14 cellular contexts compared by ENCODE assay signal in the genomic region with DNA sequence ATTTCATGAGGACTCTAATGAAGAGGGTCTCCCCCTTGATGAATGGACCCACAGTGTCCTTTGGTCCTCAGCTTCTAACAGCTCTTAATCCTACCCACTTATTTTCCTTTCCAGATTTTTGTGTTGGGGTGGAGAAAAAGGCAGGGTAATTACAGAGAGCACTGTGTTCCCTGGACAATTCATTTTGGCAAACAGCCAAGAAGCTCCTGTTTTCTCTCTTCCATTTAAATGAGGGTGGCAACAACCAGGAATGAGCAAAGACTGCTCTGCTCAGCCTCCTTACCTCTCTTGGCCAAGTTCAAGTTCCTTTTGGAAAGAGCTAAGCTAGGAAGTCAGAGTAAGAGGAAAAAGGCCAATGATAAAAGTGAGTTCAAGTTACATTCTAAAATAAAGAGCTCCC. TPM values are rescaled to one million over a fixed set of nuclear protein-coding genes. Genes with fewer than 3 reads are reported as not detected.
A peak's percentile ranks its signal among the peaks of the same experiment; 100 is the strongest.
DNase-seq lines count a peak whose midpoint lies in the region; ATAC-seq and TF ChIP-seq lines count a peak whose summit lies in the region.
"Had no signal": no experiment of that assay in that cellular context is flagged by ENCODE, and none has a peak within 500 bp of the region (broad histone marks: within the 10 kb centered on the region; RNA-seq: fewer than 3 reads in every experiment).

No MANE protein-coding gene starts in this region.

- H3K9me3 ChIP-seq in gastrocnemius medialis: no peaks in the 10 kb centered on the region
- H3K9me3 ChIP-seq in naive thymus-derived CD4-positive, alpha-beta T cell (ENCODE audit: control insufficient read depth in 2 of 3, low read length in 3 of 3): no peaks in the 10 kb centered on the region

- no peaks in the 10 kb centered on the region for H3K27me3 Mint-ChIP-seq in naive thymus-derived CD4-positive, alpha-beta T cell
- H3K27me3 Mint-ChIP-seq: stimulated activated naive CD8-positive, alpha-beta T cell treated with anti-CD3 and anti-CD28 coated beads, Interleukin-15, Interleukin-2, amounts not matched to agents 100 ng/mL and 50 ng/mL, for 24 hours had no signal

- H3K36me3 ChIP-seq in gastrocnemius medialis: peaks cover 0 to 34% of the 10 kb centered on the region in 2 donors
- H3K36me3 ChIP-seq in naive thymus-derived CD4-positive, alpha-beta T cell (ENCODE audit: control insufficient read depth in 2 of 3, insufficient read depth in 3 of 3, low read length in 3 of 3): peaks cover 0 to 45% (median 4%) of the 10 kb centered on the region in 3 experiments

- DNase-seq in DMS79 treated with DMSO at 0.1 percent for 48 hours (lab: John Stamatoyannopoulos, UW): peak; percentile 27
- DNase-seq in DMS79 (lab: John Stamatoyannopoulos, UW): no peak
- peak; percentile 98 for DNase-seq in NCI-H2227 treated with DMSO at 0.1 percent for 48 hours (lab: John Stamatoyannopoulos, UW)
- peak; percentile 58 for DNase-seq in fibroblast of peridontal ligament (ENCODE audit: extremely low read depth)
- DNase-seq in gastrocnemius medialis: no peak
- DNase-seq in NCI-H524 treated with DMSO at 0.1 percent for 48 hours (lab: John Stamatoyannopoulos, UW): no peak
- DNase-seq in naive thymus-derived CD4-positive, alpha-beta T cell: no peak
- DNase-seq: 8988T; effector CD8-positive, alpha-beta T cell; H9; MV-4-11 had no signal

- CTCF ChIA-PET in naive thymus-derived CD4-positive, alpha-beta T cell (lab: Charles Lee): interaction anchor here (0.5 to 3.5 kb wide), 4 partner anchors 9 to 301 kb away, joined by 3 to 20 read pairs (median 6); no protein-coding TSS in a partner anchor

- TF ChIP-seq CTCF in gastrocnemius medialis (IDR thresholded peaks at IDR 0.05 in 4 of 5, conservative IDR thresholded peaks at IDR 0.05 in 1 of 5): no peak

- POLR2A ChIA-PET in naive thymus-derived CD4-positive, alpha-beta T cell (lab: Charles Lee): interaction anchor here (1.1 to 1.3 kb wide), 3 partner anchors 8 to 140 kb away, joined by 3 to 4 read pairs (median 3); no protein-coding TSS in a partner anchor

- no peak overlapping the region for H3K4me3 ChIP-seq in gastrocnemius medialis
- no peak overlapping the region for H3K4me3 ChIP-seq in naive thymus-derived CD4-positive, alpha-beta T cell (ENCODE audit: low read length)

- no peak for TF ChIP-seq POLR2A in gastrocnemius medialis (IDR thresholded peaks at IDR 0.05)

- peak overlapping the region in 2 of 4 donors; percentile 63 to 73 for H3K27ac ChIP-seq in gastrocnemius medialis
- H3K27ac ChIP-seq in naive thymus-derived CD4-positive, alpha-beta T cell (ENCODE audit: low read depth, low read length): no peak overlapping the region

- H3K4me1 Mint-ChIP-seq in naive thymus-derived CD4-positive, alpha-beta T cell: peaks cover 14 to 36% (median 23%) of the 10 kb centered on the region in 7 donors
- H3K4me1 Mint-ChIP-seq: H9 had no signal

- peak overlapping the region in 3 of 9 donors; percentile 12 to 68 (median 52) for H3K27ac Mint-ChIP-seq in naive thymus-derived CD4-positive, alpha-beta T cell
- H3K27ac Mint-ChIP-seq: H9 had no signal

- ATAC-seq in gastrocnemius medialis (peak; percentile 19 to 59), GM19328 (IDR thresholded peaks at IDR 0.05; ENCODE audit: unreplicated experiment) (no peak)
- no peak for ATAC-seq in naive thymus-derived CD4-positive, alpha-beta T cell

- H3K9me3 Mint-ChIP-seq in naive thymus-derived CD4-positive, alpha-beta T cell: no peaks in the 10 kb centered on the region
- H3K9me3 Mint-ChIP-seq: H9; stimulated activated naive CD8-positive, alpha-beta T cell treated with anti-CD3 and anti-CD28 coated beads, Interleukin-15, Interleukin-2, amounts not matched to agents 100 ng/mL and 50 ng/mL, for 24 hours had no signal

- peaks cover 0 to 30% of the 10 kb centered on the region in 2 donors for H3K4me1 ChIP-seq in gastrocnemius medialis
- H3K4me1 ChIP-seq in naive thymus-derived CD4-positive, alpha-beta T cell (ENCODE audit: control insufficient read depth in 2 of 2, insufficient read depth in 2 of 2, low read length in 2 of 2): peaks cover 0 to 5% of the 10 kb centered on the region in 2 donors

- in situ Hi-C loops in gastrocnemius medialis (cut with MboI; ENCODE audit: low sequenced_read_pairs in 4 of 4): loop anchor here in 1 of 4 donors (5.0 kb wide), 1 partner anchor 109 kb away; no protein-coding TSS in a partner anchor

- no peaks in the 10 kb centered on the region for H3K27me3 ChIP-seq in gastrocnemius medialis
- no peaks in the 10 kb centered on the region for H3K27me3 ChIP-seq in naive thymus-derived CD4-positive, alpha-beta T cell (ENCODE audit: control insufficient read depth in 2 of 2, insufficient read depth in 2 of 2, low read length in 2 of 2)

- peaks cover 0 to 23% (median 5%) of the 10 kb centered on the region in 5 donors for H3K36me3 Mint-ChIP-seq in naive thymus-derived CD4-positive, alpha-beta T cell

- intact Hi-C loops in gastrocnemius medialis (cut with DNase I; ENCODE audit: low total_unique reads): no loop called here
- intact Hi-C loops in naive thymus-derived CD4-positive, alpha-beta T cell (cut with micrococcal nuclease): no loop called here

- H3K4me3 Mint-ChIP-seq in naive thymus-derived CD4-positive, alpha-beta T cell: no peak overlapping the region
- H3K4me3 Mint-ChIP-seq: H9; stimulated activated naive CD8-positive, alpha-beta T cell treated with anti-CD3 and anti-CD28 coated beads, Interleukin-15, Interleukin-2, amounts not matched to agents 100 ng/mL and 50 ng/mL, for 24 hours had no signal

RNA-seq across cellular contexts. Expression of gene XKR8, which starts 11.9 kb away (rescaled TPM):
- 1 to 10 TPM; 3.8 to 7.4 (median 5.4) TPM for total RNA-seq in gastrocnemius medialis
- 10 to 100 TPM in 3 of 5 experiments, 1 to 10 TPM in 2; 8.4 to 15.8 (median 10.7) TPM for total RNA-seq in naive thymus-derived CD4-positive, alpha-beta T cell
- 10 to 100 TPM; 10.4 to 22.1 TPM for polyA plus RNA-seq in naive thymus-derived CD4-positive, alpha-beta T cell
- polyA plus RNA-seq: neural cell had no signal

RNA-seq across cellular contexts. Expression of gene SMPDL3B, which starts 36.9 kb away (rescaled TPM):
- total RNA-seq in gastrocnemius medialis: under 1 TPM in 1 of 4 donors, not detected in 3; 0.29 TPM
- total RNA-seq in naive thymus-derived CD4-positive, alpha-beta T cell: under 1 TPM in 3 of 5 experiments, not detected in 2; 0.19 to 0.47 (median 0.41) TPM
- not detected for polyA plus RNA-seq in naive thymus-derived CD4-positive, alpha-beta T cell
- polyA plus RNA-seq: neural cell had no signal

RNA-seq across cellular contexts. Expression of gene RPA2, which starts 57.3 kb away (rescaled TPM):
- total RNA-seq in gastrocnemius medialis: 10 to 100 TPM; 46.3 to 66.4 (median 52.8) TPM
- total RNA-seq in naive thymus-derived CD4-positive, alpha-beta T cell: 10 to 100 TPM; 20.6 to 72.4 (median 58.6) TPM
- polyA plus RNA-seq in naive thymus-derived CD4-positive, alpha-beta T cell: 100 to 1,000 TPM; 224 to 235 TPM

Comparison
In these comparisons a context has a peak if more than half of its experiments do, and no peak if none do; other contexts are left out.
1. DNase-seq: peak in DMS79 treated with DMSO at 0.1 percent for 48 hours (single experiment), NCI-H2227 treated with DMSO at 0.1 percent for 48 hours (single experiment) and fibroblast of peridontal ligament (single experiment); none in DMS79 (single experiment), gastrocnemius medialis (0 of 2), NCI-H524 treated with DMSO at 0.1 percent for 48 hours (single experiment) and naive thymus-derived CD4-positive, alpha-beta T cell (0 of 9).
2. ATAC-seq: peak in gastrocnemius medialis (2 of 2); none in GM19328 (single experiment) and naive thymus-derived CD4-positive, alpha-beta T cell (single experiment).